Comparison of ENCODE assay signal across 12 cellular contexts in the genomic region with DNA sequence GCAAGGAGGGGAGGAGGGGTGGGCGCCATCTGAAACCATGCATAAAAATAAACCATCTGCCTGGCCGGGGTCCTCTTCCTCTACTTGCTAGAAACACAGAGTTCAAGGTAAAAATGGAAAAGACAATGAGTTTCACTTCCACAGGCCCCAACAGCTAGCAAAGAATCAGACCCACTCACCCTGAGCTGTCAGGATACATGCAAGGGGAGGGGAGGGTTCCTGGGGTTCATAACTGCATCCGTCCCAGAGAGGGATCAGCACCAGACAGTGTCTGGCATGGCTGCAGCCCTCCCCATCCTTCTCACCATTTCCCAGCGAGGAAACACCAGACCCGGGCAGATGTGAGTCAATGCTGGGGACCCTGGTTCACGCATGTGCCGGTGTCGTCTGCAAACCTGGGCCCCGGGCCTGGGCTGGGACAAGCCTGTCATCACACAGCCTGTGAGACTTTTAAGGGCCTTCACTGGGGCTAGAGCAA. TPM values are rescaled to one million over a fixed set of nuclear protein-coding genes. Genes with fewer than 3 reads are reported as not detected.
DNase-seq lines count a peak whose midpoint lies in the region; ATAC-seq, FAIRE-seq and TF ChIP-seq lines count a peak whose summit lies in the region.
"Had no signal": no experiment of that assay in that cellular context is flagged by ENCODE, and none has a peak within 500 bp of the region (broad histone marks: within the 10 kb centered on the region; RNA-seq: fewer than 3 reads in every experiment).

No MANE protein-coding gene starts in this region.

- FAIRE-seq in H54 (lab: Jason Lieb, UNC): no peak
- FAIRE-seq: A549 had no signal

- H3K4me3 Mint-ChIP-seq in T-helper 2 cell treated with Interferon-gamma antibody and Interleukin-4, amounts not matched to agents 5 μg/mL and 100 μg/mL, for 36 hours: no peak overlapping the region
- no peak overlapping the region for H3K4me3 Mint-ChIP-seq in T-helper 17 cell

- H3K36me3 Mint-ChIP-seq in T-helper 2 cell treated with Interferon-gamma antibody and Interleukin-4, amounts not matched to agents 5 μg/mL and 100 μg/mL, for 36 hours (ENCODE audit: low read depth): peaks cover 59% of the 10 kb centered on the region
- peaks cover 10% of the 10 kb centered on the region for H3K36me3 Mint-ChIP-seq in T-helper 17 cell (ENCODE audit: low read depth)

- H3K4me1 Mint-ChIP-seq in T-helper 2 cell treated with Interferon-gamma antibody and Interleukin-4, amounts not matched to agents 5 μg/mL and 100 μg/mL, for 36 hours (ENCODE audit: low read depth): peaks cover 71% of the 10 kb centered on the region
- H3K4me1 Mint-ChIP-seq in T-helper 17 cell: peaks cover 65% of the 10 kb centered on the region

- DNase-seq in T-helper 2 cell treated with Interferon-gamma antibody and Interleukin-4, amounts not matched to agents 5 μg/mL and 100 μg/mL, for 36 hours (ENCODE audit: low spot score): no peak
- DNase-seq in T-helper 2 cell (no peak), T-helper 17 cell (no peak), spleen (no peak), NCI-H2171 treated with DMSO at 0.1 percent for 48 hours (lab: John Stamatoyannopoulos, UW) (no peak), DMS53 (lab: John Stamatoyannopoulos, UW) (no peak), H54 (ENCODE audit: insufficient read length, low spot score) (no peak)
- DNase-seq: mesendoderm; NCI-H187; stimulated activated CD4-positive, alpha-beta T cell treated with anti-CD3 and anti-CD28 coated beads, Interleukin-4, amount 100 ng/mL, for 1 hour had no signal

- H3K4me3 ChIP-seq in spleen: peak overlapping the region in 1 of 8 donors; percentile 29
- H3K4me3 ChIP-seq: A549 had no signal

- intact Hi-C loops in spleen (cut with DNase I; ENCODE audit: low total_unique reads): no loop called here

- peaks cover 0 to 71% (median 3%) of the 10 kb centered on the region in 6 donors for H3K36me3 ChIP-seq in spleen

- H3K27me3 ChIP-seq in spleen (replicated peaks in 1 of 7): no peaks in the 10 kb centered on the region

- peak overlapping the region; percentile 58 for H3K27ac Mint-ChIP-seq in T-helper 2 cell treated with Interferon-gamma antibody and Interleukin-4, amounts not matched to agents 5 μg/mL and 100 μg/mL, for 36 hours
- H3K27ac Mint-ChIP-seq in T-helper 17 cell: peak overlapping the region; percentile 92

- peak; percentile 46 for ATAC-seq in HG02759 (IDR thresholded peaks at IDR 0.05; ENCODE audit: unreplicated experiment)
- no peak for ATAC-seq in T-helper 17 cell

- H3K9me3 ChIP-seq in T-helper 17 cell (ENCODE audit: control insufficient read depth, low read length, poor library complexity, severe bottlenecking) (no peaks in the 10 kb centered on the region), spleen (no peaks in the 10 kb centered on the region)
- H3K9me3 ChIP-seq: A549 had no signal

- H3K4me1 ChIP-seq in spleen: peaks cover 30 to 98% (median 88%) of the 10 kb centered on the region in 6 donors
- H3K4me1 ChIP-seq: A549 had no signal

- H3K27me3 Mint-ChIP-seq in T-helper 2 cell treated with Interferon-gamma antibody and Interleukin-4, amounts not matched to agents 5 μg/mL and 100 μg/mL, for 36 hours (ENCODE audit: low read depth): no peaks in the 10 kb centered on the region
- no peaks in the 10 kb centered on the region for H3K27me3 Mint-ChIP-seq in T-helper 17 cell

- peak overlapping the region in 7 of 8 donors; percentile 8 to 81 (median 48) for H3K27ac ChIP-seq in spleen
- H3K27ac ChIP-seq: A549 had no signal

- no peaks in the 10 kb centered on the region for H3K9me3 Mint-ChIP-seq in T-helper 2 cell treated with Interferon-gamma antibody and Interleukin-4, amounts not matched to agents 5 μg/mL and 100 μg/mL, for 36 hours

- no peak for TF ChIP-seq POLR2A in spleen (IDR thresholded peaks at IDR 0.05)
- TF ChIP-seq POLR2A in H54 (IDR thresholded peaks at IDR 0.05; ENCODE audit: low read depth, low read length): no peak

- 36 to 52% (median 42%) methylated on average over 3 to 9 of the region's 9 CpGs for WGBS in spleen, 5 donors

- no peak for TF ChIP-seq CTCF in spleen (IDR thresholded peaks at IDR 0.05 in 8 of 11, conservative IDR thresholded peaks at IDR 0.05 in 3 of 11)

RNA-seq across cellular contexts. Expression of gene SEMA4D, which starts 55.4 kb away (rescaled TPM):
- total RNA-seq in T-helper 17 cell: 100 to 1,000 TPM; 250 to 312 TPM
- total RNA-seq in spleen: 100 to 1,000 TPM in 6 of 7 donors, 10 to 100 TPM in 1; 81.6 to 193 (median 171) TPM
- 10 to 100 TPM; 23.0 to 32.3 (median 31.5) TPM for polyA plus RNA-seq in spleen
